In the genomic region with DNA sequence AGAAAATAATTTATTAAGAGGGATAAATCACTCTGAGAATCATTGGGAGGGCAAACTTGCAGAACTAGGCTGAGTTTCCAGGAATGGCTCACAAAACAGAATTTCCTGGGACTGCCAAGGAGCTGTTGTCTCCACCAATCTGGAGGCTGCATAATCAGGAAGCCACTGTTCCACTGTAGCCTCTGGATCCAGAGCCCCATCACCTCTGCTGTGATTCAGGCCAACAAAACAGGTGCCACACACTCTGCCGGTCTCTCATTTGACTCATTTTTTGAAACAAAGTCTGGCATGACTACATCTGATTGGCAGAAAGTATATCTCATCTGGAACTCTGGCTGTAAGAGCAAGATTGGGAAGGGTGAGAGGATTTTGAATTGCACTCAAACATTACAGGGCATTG, we compare ENCODE assay signal across 32 cellular contexts.
"Had no signal": no experiment of that assay in that cellular context is flagged by ENCODE, and none has a peak within 500 bp of the region (broad histone marks: within the 10 kb centered on the region; RNA-seq: fewer than 3 reads in every experiment).

No MANE protein-coding gene starts in this region.

- H3K9me3 Mint-ChIP-seq: activated CD4-positive, alpha-beta T cell treated with anti-CD3 and anti-CD28 coated beads, Interleukin-2, amount 10 ng/mL, durations not matched to agents 7 days and 5 days; activated naive CD4-positive, alpha-beta T cell treated with anti-CD3 and anti-CD28 coated beads, Interleukin-2, amount 10 ng/mL, durations not matched to agents 7 days and 5 days; activated naive CD8-positive, alpha-beta T cell treated with anti-CD3 and anti-CD28 coated beads for 36 hours; activated T-cell treated with anti-CD3 and anti-CD28 coated beads, Interleukin-2, amount 50 U/mL, for 72 hours had no signal

- ATAC-seq: activated T-cell treated with anti-CD3 and anti-CD28 coated beads, Interleukin-2, amount 50 U/mL, for 72 hours had no signal

- H3K36me3 Mint-ChIP-seq: activated naive CD4-positive, alpha-beta T cell treated with anti-CD3 and anti-CD28 coated beads, Interleukin-2, amount 10 ng/mL, durations not matched to agents 7 days and 5 days; activated naive CD8-positive, alpha-beta T cell treated with anti-CD3 and anti-CD28 coated beads for 36 hours had no signal

- H3K4me1 ChIP-seq: Peyer's patch, SJCRH30 had no signal

- H3K9ac ChIP-seq: SK-N-SH had no signal

- H3K27me3 ChIP-seq: brain microvascular endothelial cell, cardiac muscle cell, MG63, Peyer's patch, SJCRH30 had no signal

- H3K27me3 Mint-ChIP-seq: activated CD4-positive, alpha-beta T cell treated with anti-CD3 and anti-CD28 coated beads, Interleukin-2, amount 10 ng/mL, durations not matched to agents 7 days and 5 days; activated naive CD8-positive, alpha-beta T cell treated with anti-CD3 and anti-CD28 coated beads for 36 hours had no signal

- H3K27ac Mint-ChIP-seq: activated CD4-positive, alpha-beta memory T cell treated with anti-CD3 and anti-CD28 coated beads, Interleukin-2, amount 10 ng/mL, durations not matched to agents 7 days and 5 days; activated CD4-positive, alpha-beta T cell treated with anti-CD3 and anti-CD28 coated beads, Interleukin-2, amount 10 ng/mL, durations not matched to agents 7 days and 5 days; activated naive CD4-positive, alpha-beta T cell treated with anti-CD3 and anti-CD28 coated beads, Interleukin-2, amount 10 ng/mL, durations not matched to agents 7 days and 5 days; activated naive CD8-positive, alpha-beta T cell treated with anti-CD3 and anti-CD28 coated beads for 36 hours; activated T-cell treated with anti-CD3 and anti-CD28 coated beads, Interleukin-2, amount 50 U/mL, for 72 hours; activated T-helper 2 cell treated with anti-CD3 and anti-CD28 coated beads, Interferon-gamma antibody, Interleukin-2, Interleukin-4, amounts not matched to agents 10 μg/mL and 5 μg/mL and 100 μg/mL, durations not matched to agents 14 hours and 24 hours and 36 hours had no signal

- DNase-seq: activated CD4-positive, alpha-beta memory T cell treated with anti-CD3 and anti-CD28 coated beads, Interleukin-2, amount 10 ng/mL, durations not matched to agents 7 days and 5 days; activated CD4-positive, alpha-beta T cell treated with anti-CD3 and anti-CD28 coated beads, Interleukin-2, amount 10 ng/mL, durations not matched to agents 7 days and 5 days; activated CD4-positive, CD25-positive, alpha-beta regulatory T cell; activated gamma-delta T cell treated with Interleukin-2 at 50 U/mL for 16 hours; activated naive CD4-positive, alpha-beta T cell treated with anti-CD3 and anti-CD28 coated beads, Interleukin-2, amount 10 ng/mL, durations not matched to agents 7 days and 5 days; activated naive CD8-positive, alpha-beta T cell treated with anti-CD3 and anti-CD28 coated beads for 36 hours; activated T-cell treated with anti-CD3 and anti-CD28 coated beads for 4 hours; activated T-cell treated with anti-CD3 and anti-CD28 coated beads, Interleukin-2, amount 50 U/mL, for 72 hours; brain microvascular endothelial cell; KG1; MG63; MV-4-11; NCI-H1092 treated with DMSO at 0.1 percent for 48 hours; NCI-H1417 treated with DMSO at 0.1 percent for 48 hours; NCI-H1694; NCI-H2029; NCI-H2107; NCI-H2171 treated with DMSO at 0.1 percent for 48 hours; NCI-H226; NCI-H510A; NCI-H526 treated with DMSO at 0.1 percent for 48 hours; NCI-H82; OCI-M1; Peyer's patch; Right ventricle myocardium superior; SJCRH30; SK-N-SH; T-helper 1 cell had no signal

- H3K4me3 ChIP-seq: cardiac muscle cell, MG63, Peyer's patch, SJCRH30 had no signal

- H3K9me3 ChIP-seq: Peyer's patch, SJCRH30, SK-N-SH had no signal

- H3K4me1 Mint-ChIP-seq: activated CD4-positive, alpha-beta memory T cell treated with anti-CD3 and anti-CD28 coated beads, Interleukin-2, amount 10 ng/mL, durations not matched to agents 7 days and 5 days; activated CD4-positive, alpha-beta T cell treated with anti-CD3 and anti-CD28 coated beads, Interleukin-2, amount 10 ng/mL, durations not matched to agents 7 days and 5 days; activated naive CD4-positive, alpha-beta T cell treated with anti-CD3 and anti-CD28 coated beads, Interleukin-2, amount 10 ng/mL, durations not matched to agents 7 days and 5 days; activated naive CD8-positive, alpha-beta T cell treated with anti-CD3 and anti-CD28 coated beads for 36 hours had no signal

- H3K4me2 ChIP-seq: SK-N-SH had no signal

- H3K27ac ChIP-seq: brain microvascular endothelial cell, cardiac muscle cell, Peyer's patch, RWPE1, SJCRH30, VCaP had no signal

- H3K4me3 Mint-ChIP-seq: activated CD4-positive, alpha-beta memory T cell treated with anti-CD3 and anti-CD28 coated beads, Interleukin-2, amount 10 ng/mL, durations not matched to agents 7 days and 5 days; activated CD4-positive, alpha-beta T cell treated with anti-CD3 and anti-CD28 coated beads, Interleukin-2, amount 10 ng/mL, durations not matched to agents 7 days and 5 days; activated naive CD4-positive, alpha-beta T cell treated with anti-CD3 and anti-CD28 coated beads, Interleukin-2, amount 10 ng/mL, durations not matched to agents 7 days and 5 days; activated naive CD8-positive, alpha-beta T cell treated with anti-CD3 and anti-CD28 coated beads for 36 hours; activated T-cell treated with anti-CD3 and anti-CD28 coated beads, Interleukin-2, amount 50 U/mL, for 72 hours had no signal

- H3K36me3 ChIP-seq: brain microvascular endothelial cell, cardiac muscle cell, MG63, Peyer's patch, SJCRH30 had no signal
